In genomic region chr12:7806863-7807487, GRCh38 we compare ENCODE assay signal across 8 cellular contexts. TPM values are rescaled to one million over a fixed set of nuclear protein-coding genes. Genes with fewer than 3 reads are reported as not detected.
DNase-seq lines count a peak whose midpoint lies in the region; ATAC-seq, FAIRE-seq and TF ChIP-seq lines count a peak whose summit lies in the region.

No MANE protein-coding gene starts in this region.

- DNase-seq in T-cell (peak in 32 of 34 experiments; percentile 3 to 60 (median 38)), amniotic stem cell (lab: John Stamatoyannopoulos, UW) (peak; percentile 52), right cardiac atrium (peak; percentile 60 to 74 (median 72)), sciatic nerve (ENCODE audit: low spot score) (peak; percentile 83)

- POLR2A ChIA-PET in T-cell (lab: Charles Lee) = no interaction called here

- no peak overlapping the region for H3K27ac Mint-ChIP-seq in T-cell

- no peaks in the 10 kb centered on the region for H3K9me3 ChIP-seq in right cardiac atrium (ENCODE audit: control insufficient read depth, low read length)

- no peak overlapping the region for H3K27ac ChIP-seq in right cardiac atrium (ENCODE audit: low read length)

- no peaks in the 10 kb centered on the region for H3K4me1 ChIP-seq in right cardiac atrium (ENCODE audit: control insufficient read depth, insufficient read depth, low read length)

- no peak overlapping the region for H3K4me3 Mint-ChIP-seq in T-cell

- H3K27me3 ChIP-seq in right cardiac atrium (ENCODE audit: control insufficient read depth, insufficient read depth) = no peaks in the 10 kb centered on the region

- intact Hi-C loops in right cardiac atrium (cut with DNase I) = loop anchor here in 2 of 4 donors (5.0 kb wide), 1 partner anchor 130 kb away; no protein-coding TSS in a partner anchor
- intact Hi-C loops in sciatic nerve (cut with DNase I) = no loop called here

- CTCF ChIA-PET in T-cell (lab: Charles Lee) = interaction anchor here (0.5 to 1.2 kb wide), 7 partner anchors 24 to 1009 kb away, joined by 3 to 4 read pairs (median 3); no protein-coding TSS in a partner anchor

- H3K9me3 Mint-ChIP-seq in T-cell = no peaks in the 10 kb centered on the region

- no peaks in the 10 kb centered on the region for H3K4me1 Mint-ChIP-seq in T-cell

- no peaks in the 10 kb centered on the region for H3K27me3 Mint-ChIP-seq in T-cell

- TF ChIP-seq CTCF in LNCAP (IDR thresholded peaks at IDR 0.05) = peak; percentile 98

- H3K36me3 Mint-ChIP-seq in T-cell = no peaks in the 10 kb centered on the region

- WGBS in right cardiac atrium = 5% methylated on average over 2 of the region's 2 CpGs

- FAIRE-seq in G401.6 (lab: Jason Lieb, UNC) = peak; percentile 96

- ATAC-seq in T-cell (replicated peaks in 1 of 4) (peak; percentile 47 to 70 (median 54)), right cardiac atrium (peak; percentile 62 to 83), sciatic nerve (peak; percentile 84), HG03342 (IDR thresholded peaks at IDR 0.05; ENCODE audit: unreplicated experiment) (no peak), GM21825 (IDR thresholded peaks at IDR 0.05; ENCODE audit: unreplicated experiment) (no peak)

- H3K4me3 ChIP-seq in right cardiac atrium (ENCODE audit: low read length) = no peak overlapping the region

RNA-seq across cellular contexts. Expression of gene NANOG, which starts 17.8 kb away (rescaled TPM):
- total RNA-seq in T-cell = under 1 TPM in 3 of 5 donors, not detected in 2; 0.54 to 0.64 (median 0.59) TPM
- total RNA-seq in right cardiac atrium = not detected
- polyA plus RNA-seq in right cardiac atrium = not detected
- total RNA-seq in sciatic nerve = 0.31 TPM

RNA-seq across cellular contexts. Expression of gene NANOGNB, which starts 42.0 kb away (rescaled TPM):
- total RNA-seq in T-cell (not detected), right cardiac atrium (not detected), sciatic nerve (not detected)
- not detected for polyA plus RNA-seq in right cardiac atrium

RNA-seq across cellular contexts. Expression of gene CLEC4C, which starts 59.8 kb away (rescaled TPM):
- total RNA-seq in T-cell (not detected), right cardiac atrium (not detected), sciatic nerve (not detected)
- not detected for polyA plus RNA-seq in right cardiac atrium

Comparison
In these comparisons a context has a peak if more than half of its experiments do, and no peak if none do; other contexts are left out.
1. ATAC-seq: peak in T-cell (4 of 4), right cardiac atrium (2 of 2) and sciatic nerve (single experiment); none in HG03342 (single experiment) and GM21825 (single experiment).
2. Peak in every context shown above with its lines, with median percentiles within 50 percentile points of each other: DNase-seq.